18 cellular contexts compared by ENCODE assay signal in genomic region chr2:238172439-238172838, GRCh38. TPM values are rescaled to one million over a fixed set of nuclear protein-coding genes. Genes with fewer than 3 reads are reported as not detected.
A peak's percentile ranks its signal among the peaks of the same experiment; 100 is the strongest.
DNase-seq lines count a peak whose midpoint lies in the region; ATAC-seq, FAIRE-seq and TF ChIP-seq lines count a peak whose summit lies in the region.
"Had no signal": no experiment of that assay in that cellular context is flagged by ENCODE, and none has a peak within 500 bp of the region (broad histone marks: within the 10 kb centered on the region; RNA-seq: fewer than 3 reads in every experiment).

No MANE protein-coding gene starts in this region.

- intact Hi-C loops in activated CD8-positive, alpha-beta T cell treated with anti-CD3 and anti-CD28 coated beads for 36 hours (cut with micrococcal nuclease), result no loop called here
- intact Hi-C loops in CD14-positive monocyte (cut with micrococcal nuclease) (no loop called here), K562 (cut with micrococcal nuclease) (no loop called here), natural killer cell (cut with micrococcal nuclease) (no loop called here)

- no TSS peak for BruUV-seq in K562 (replicated peaks; lab: Mats Ljungman, UMichigan)

- H3K36me3 Mint-ChIP-seq in activated CD8-positive, alpha-beta T cell treated with anti-CD3 and anti-CD28 coated beads, Interleukin-2, amount 10 ng/mL, durations not matched to agents 7 days and 5 days (ENCODE audit: low read depth), result peaks cover 37% of the 10 kb centered on the region
- peaks cover 30% of the 10 kb centered on the region for H3K36me3 Mint-ChIP-seq in activated CD8-positive, alpha-beta T cell treated with anti-CD3 and anti-CD28 coated beads for 36 hours (ENCODE audit: low read depth)
- H3K36me3 Mint-ChIP-seq in CD14-positive monocyte (peaks cover 85 to 95% of the 10 kb centered on the region in 2 donors), natural killer cell (no peaks in the 10 kb centered on the region)

- DNase-seq in activated CD8-positive, alpha-beta T cell treated with anti-CD3 and anti-CD28 coated beads, Interleukin-2, amount 10 ng/mL, durations not matched to agents 7 days and 5 days, result no peak
- DNase-seq in activated CD8-positive, alpha-beta T cell treated with anti-CD3 and anti-CD28 coated beads for 36 hours, result no peak
- no peak for DNase-seq in CD14-positive monocyte (ENCODE audit: low spot score)
- DNase-seq in K562 (ENCODE audit: extremely low read depth in 1 of 4, low spot score in 3 of 4), result no peak
- no peak for DNase-seq in natural killer cell
- no peak for DNase-seq in SJCRH30
- no peak for DNase-seq in effector memory CD4-positive, alpha-beta T cell
- DNase-seq: Caco-2, DMS53, H7, NCI-H1048, NCI-H146, NCI-H2107, NCI-H345, NCI-H69 had no signal

- H3K9me1 ChIP-seq in K562 (ENCODE audit: control insufficient read depth, insufficient read depth, low read length), result peaks cover 4% of the 10 kb centered on the region

- TF ChIP-seq RAD21 in K562 (CRISPR knock-in tag; conservative IDR thresholded peaks at IDR 0.05 in 1 of 2, IDR thresholded peaks at IDR 0.05 in 1 of 2), result no peak

- in situ Hi-C loops in K562 (cut with MboI), result no loop called here

- no peaks in the 10 kb centered on the region for H3K9me3 Mint-ChIP-seq in activated CD8-positive, alpha-beta T cell treated with anti-CD3 and anti-CD28 coated beads, Interleukin-2, amount 10 ng/mL, durations not matched to agents 7 days and 5 days (ENCODE audit: insufficient read depth)
- H3K9me3 Mint-ChIP-seq in activated CD8-positive, alpha-beta T cell treated with anti-CD3 and anti-CD28 coated beads for 36 hours, result no peaks in the 10 kb centered on the region
- H3K9me3 Mint-ChIP-seq in CD14-positive monocyte, result no peaks in the 10 kb centered on the region
- no peaks in the 10 kb centered on the region for H3K9me3 Mint-ChIP-seq in natural killer cell

- CTCF ChIA-PET in activated CD8-positive, alpha-beta T cell treated with anti-CD3 and anti-CD28 coated beads, Interleukin-2, amount 10 ng/mL, durations not matched to agents 7 days and 5 days (lab: Charles Lee), result no interaction called here
- CTCF ChIA-PET in activated CD8-positive, alpha-beta T cell treated with anti-CD3 and anti-CD28 coated beads for 36 hours (lab: Charles Lee), result no interaction called here
- CTCF ChIA-PET in K562 (lab: Yijun Ruan, JAX; ENCODE audit: low intra/inter-chr PET ratio), result no interaction called here

- H4K20me1 ChIP-seq in K562 (replicated peaks; ENCODE audit: control insufficient read depth, insufficient read depth, low read length), result no peaks in the 10 kb centered on the region

- H3K4me1 ChIP-seq in K562 (replicated peaks in 1 of 2; ENCODE audit: control insufficient read depth in 2 of 2, insufficient read depth in 2 of 2, low read length in 2 of 2) (peaks cover 18 to 29% of the 10 kb centered on the region in 2 experiments), SJCRH30 (peaks cover 2% of the 10 kb centered on the region; the same call in 1 of the 2 replicates)
- no peaks in the 10 kb centered on the region for H3K4me1 ChIP-seq in effector memory CD4-positive, alpha-beta T cell (ENCODE audit: control insufficient read depth, insufficient read depth, low read length, poor library complexity, severe bottlenecking)
- H3K4me1 ChIP-seq: Caco-2 had no signal

- POLR2A ChIA-PET in activated CD8-positive, alpha-beta T cell treated with anti-CD3 and anti-CD28 coated beads, Interleukin-2, amount 10 ng/mL, durations not matched to agents 7 days and 5 days (lab: Charles Lee), result no interaction called here
- POLR2A ChIA-PET in activated CD8-positive, alpha-beta T cell treated with anti-CD3 and anti-CD28 coated beads for 36 hours (lab: Charles Lee), result no interaction called here
- POLR2A ChIA-PET in K562 (lab: Yijun Ruan, JAX), result interaction anchor here (0.5 kb wide), 1 partner anchor 14 kb away, joined by 3 read pairs; no protein-coding TSS in a partner anchor

- no peaks in the 10 kb centered on the region; the same call in 2 of the 3 replicates for H3K79me2 ChIP-seq in K562 (ENCODE audit: control insufficient read depth, insufficient read depth, low read length)

- H3K4me3 Mint-ChIP-seq in activated CD8-positive, alpha-beta T cell treated with anti-CD3 and anti-CD28 coated beads, Interleukin-2, amount 10 ng/mL, durations not matched to agents 7 days and 5 days, result no peak overlapping the region
- H3K4me3 Mint-ChIP-seq in activated CD8-positive, alpha-beta T cell treated with anti-CD3 and anti-CD28 coated beads for 36 hours, result no peak overlapping the region
- H3K4me3 Mint-ChIP-seq in CD14-positive monocyte, result no peak overlapping the region
- peak overlapping the region; percentile 67 for H3K4me3 Mint-ChIP-seq in natural killer cell

- H3K9me3 ChIP-seq in K562 (replicated peaks; ENCODE audit: control insufficient read depth, insufficient read depth, low read depth, low read length) (no peaks in the 10 kb centered on the region), SJCRH30 (replicated peaks) (no peaks in the 10 kb centered on the region)
- H3K9me3 ChIP-seq in effector memory CD4-positive, alpha-beta T cell (ENCODE audit: control insufficient read depth, low read length), result no peaks in the 10 kb centered on the region
- H3K9me3 ChIP-seq: Caco-2 had no signal

- no peak for TF ChIP-seq EP300 in K562 (IDR thresholded peaks at IDR 0.05; ENCODE audit: low read length)

- no peaks in the 10 kb centered on the region for H3K4me1 Mint-ChIP-seq in activated CD8-positive, alpha-beta T cell treated with anti-CD3 and anti-CD28 coated beads, Interleukin-2, amount 10 ng/mL, durations not matched to agents 7 days and 5 days (ENCODE audit: low read depth)
- no peaks in the 10 kb centered on the region for H3K4me1 Mint-ChIP-seq in activated CD8-positive, alpha-beta T cell treated with anti-CD3 and anti-CD28 coated beads for 36 hours (ENCODE audit: low read depth)
- peaks cover 7% of the 10 kb centered on the region for H3K4me1 Mint-ChIP-seq in CD14-positive monocyte
- H3K4me1 Mint-ChIP-seq in natural killer cell, result peaks cover 38 to 61% of the 10 kb centered on the region in 2 donors

- H3K27ac Mint-ChIP-seq in activated CD8-positive, alpha-beta T cell treated with anti-CD3 and anti-CD28 coated beads, Interleukin-2, amount 10 ng/mL, durations not matched to agents 7 days and 5 days, result peak overlapping the region; percentile 51
- no peak overlapping the region for H3K27ac Mint-ChIP-seq in activated CD8-positive, alpha-beta T cell treated with anti-CD3 and anti-CD28 coated beads for 36 hours
- H3K27ac Mint-ChIP-seq in CD14-positive monocyte, result peak overlapping the region in 4 of 7 donors; percentile 3 to 74 (median 34)
- H3K27ac Mint-ChIP-seq in natural killer cell, result peak overlapping the region; percentile 83 to 93

- H3K27ac ChIP-seq in K562 (ENCODE audit: extremely low read depth, low read depth, low read length), result no peak overlapping the region
- H3K27ac ChIP-seq in SJCRH30, result no peak overlapping the region
- H3K27ac ChIP-seq in effector memory CD4-positive, alpha-beta T cell (ENCODE audit: insufficient read depth, low read length, poor library complexity, severe bottlenecking), result no peak overlapping the region

- no peak overlapping the region for H2AFZ ChIP-seq in K562 (ENCODE audit: low read depth, low read length)

- no peak for FAIRE-seq in K562 (lab: Jason Lieb, UNC)
- FAIRE-seq: A204.1 had no signal

- H3K9ac ChIP-seq in K562 (ENCODE audit: insufficient read depth in 1 of 2, low read depth in 2 of 2, low read length in 2 of 2), result no peak overlapping the region; a peak in 1 of 4 replicates

- no peak for TF ChIP-seq CTCF in activated CD8-positive, alpha-beta T cell treated with anti-CD3 and anti-CD28 coated beads for 36 hours (IDR thresholded peaks at IDR 0.05)
- TF ChIP-seq CTCF in CD14-positive monocyte (IDR thresholded peaks at IDR 0.05) (no peak), K562 (IDR thresholded peaks at IDR 0.05 in 2 of 3, conservative IDR thresholded peaks at IDR 0.05 in 1 of 3; ENCODE audit: insufficient read depth in 2 of 3, low read depth in 1 of 3, low read length in 3 of 3) (no peak), natural killer cell (IDR thresholded peaks at IDR 0.05) (no peak)

- 95% methylated on average over 8 of the region's 14 CpGs for WGBS in K562 (ENCODE audit: insufficient coverage, low coverage, missing lambda C conversion rate)

- no peaks in the 10 kb centered on the region for H3K27me3 Mint-ChIP-seq in activated CD8-positive, alpha-beta T cell treated with anti-CD3 and anti-CD28 coated beads, Interleukin-2, amount 10 ng/mL, durations not matched to agents 7 days and 5 days (ENCODE audit: low read depth)
- H3K27me3 Mint-ChIP-seq in activated CD8-positive, alpha-beta T cell treated with anti-CD3 and anti-CD28 coated beads for 36 hours, result no peaks in the 10 kb centered on the region
- peaks cover 0 to 3% (median 1%) of the 10 kb centered on the region in 3 donors for H3K27me3 Mint-ChIP-seq in CD14-positive monocyte (ENCODE audit: low read depth in 3 of 3)
- no peaks in the 10 kb centered on the region for H3K27me3 Mint-ChIP-seq in natural killer cell (ENCODE audit: low read depth in 2 of 2)

- peaks cover 65% of the 10 kb centered on the region for H3K36me3 ChIP-seq in K562 (ENCODE audit: control insufficient read depth, insufficient read depth, low read length)
- peaks cover 76% of the 10 kb centered on the region for H3K36me3 ChIP-seq in SJCRH30
- peaks cover 60% of the 10 kb centered on the region for H3K36me3 ChIP-seq in effector memory CD4-positive, alpha-beta T cell (ENCODE audit: control insufficient read depth, insufficient read depth, low read length)

- no peaks in the 10 kb centered on the region for H3K27me3 ChIP-seq in K562 (ENCODE audit: control insufficient read depth in 2 of 2, insufficient read depth in 2 of 2, low read length in 2 of 2)
- H3K27me3 ChIP-seq in SJCRH30, result no peaks in the 10 kb centered on the region
- no peaks in the 10 kb centered on the region for H3K27me3 ChIP-seq in effector memory CD4-positive, alpha-beta T cell (replicated peaks; ENCODE audit: control insufficient read depth, insufficient read depth, low read length, poor library complexity, severe bottlenecking)

- H3K4me3 ChIP-seq in K562, result no peak overlapping the region
- H3K4me3 ChIP-seq in SJCRH30, result no peak overlapping the region
- no peak overlapping the region for H3K4me3 ChIP-seq in effector memory CD4-positive, alpha-beta T cell (ENCODE audit: insufficient read depth, low read depth, low read length, poor library complexity, severe bottlenecking)

- ATAC-seq in activated CD8-positive, alpha-beta T cell treated with anti-CD3 and anti-CD28 coated beads, Interleukin-2, amount 10 ng/mL, durations not matched to agents 7 days and 5 days, result no peak
- no peak for ATAC-seq in activated CD8-positive, alpha-beta T cell treated with anti-CD3 and anti-CD28 coated beads for 36 hours
- ATAC-seq in K562, result no peak
- ATAC-seq in natural killer cell, result no peak
- ATAC-seq in HG02763 (IDR thresholded peaks at IDR 0.05; ENCODE audit: unreplicated experiment), result no peak
- ATAC-seq: Right ventricle myocardium inferior had no signal

- H3K4me2 ChIP-seq in K562 (ENCODE audit: insufficient read depth, low read length), result no peak overlapping the region

- TF ChIP-seq POLR2A in K562 (conservative IDR thresholded peaks at IDR 0.05), result no peak

RNA-seq across cellular contexts. Expression of gene ERFE, which starts 13.7 kb away (rescaled TPM):
- total RNA-seq in activated CD8-positive, alpha-beta T cell treated with anti-CD3 and anti-CD28 coated beads, Interleukin-2, amount 10 ng/mL, durations not matched to agents 7 days and 5 days, result under 1 TPM; 0.37 to 0.50 TPM
- 1 to 10 TPM in 1 of 2 experiments, under 1 TPM in 1; 0.99 to 1.0 TPM for total RNA-seq in activated CD8-positive, alpha-beta T cell treated with anti-CD3 and anti-CD28 coated beads for 36 hours
- polyA plus RNA-seq in CD14-positive monocyte, result not detected
- total RNA-seq in K562 (2011; cell fraction: chromatin; rRNA removed; ENCODE audit: low replicate concordance), result 6.9 and 19.3 TPM in 2 replicates
- 14.7 and 17.0 TPM in 2 replicates for total RNA-seq in K562 (2011; cell fraction: nucleolus; rRNA removed)
- total RNA-seq in K562 (2011; cell fraction: nucleoplasm; rRNA removed), result 9.9 and 10.2 TPM in 2 replicates
- 4.1 and 5.8 TPM in 2 replicates for total RNA-seq in K562 (2014; rRNA removed)
- total RNA-seq in K562 (2014; rRNA removed; fragmentation: Illumina TruSeq; extraction: Trizol), result 2.5 and 3.7 TPM in 2 replicates
- total RNA-seq in K562 (2015; rRNA removed; fragmentation: Illumina TruSeq; extraction: Trizol), result 1.0 and 1.1 TPM in 2 replicates
- total RNA-seq in K562 (2021), result 6.5 and 6.7 TPM in 2 replicates
- 2.5 and 3.1 TPM in 2 replicates for polyA plus RNA-seq in K562 (2011; rRNA removed)
- polyA plus RNA-seq in K562 (2011; cell fraction: cytosol; rRNA removed), result 2.4 and 5.0 TPM in 2 replicates
- 7.7 and 15.1 TPM in 2 replicates for polyA plus RNA-seq in K562 (2011; cell fraction: nucleus; rRNA removed)
- 2.7 and 20.8 TPM in 2 replicates for polyA plus RNA-seq in K562 (2012)
- polyA plus RNA-seq in K562 (2014; fragmentation: Illumina TruSeq; extraction: Trizol), result 5.2 and 5.4 TPM in 2 replicates
- polyA plus RNA-seq in K562 (2014; fragmentation: Nextera tagmentation; extraction: Ambion mirVana), result 1 to 10 TPM in 1 of 2 experiments, under 1 TPM in 1; 0.55 to 1.1 TPM
- 7.1 and 8.2 TPM in 2 replicates for polyA plus RNA-seq in K562 (2014; rRNA removed)
- 0.18 and 0.35 TPM in 2 replicates for polyA minus RNA-seq in K562 (2011; rRNA and poly(A)+ RNA removed)
- 1.0 TPM in 1 of 2 replicates, not detected in the other for polyA minus RNA-seq in K562 (2011; cell fraction: cytosol; rRNA and poly(A)+ RNA removed)
- polyA minus RNA-seq in K562 (2011; cell fraction: nucleus; rRNA and poly(A)+ RNA removed), result 1.9 and 3.0 TPM in 2 replicates
- 1 to 10 TPM in 2 of 3 donors, under 1 TPM in 1; 0.33 to 4.8 (median 4.3) TPM for total RNA-seq in natural killer cell
- 10.4 and 10.5 TPM in 2 replicates for total RNA-seq in SJCRH30 (2014; rRNA removed; shearing (Covaris generic))

RNA-seq across cellular contexts. Expression of gene ILKAP, which starts 31.1 kb away (rescaled TPM):
- 10 to 100 TPM; 58.3 to 62.7 TPM for total RNA-seq in activated CD8-positive, alpha-beta T cell treated with anti-CD3 and anti-CD28 coated beads, Interleukin-2, amount 10 ng/mL, durations not matched to agents 7 days and 5 days
- total RNA-seq in activated CD8-positive, alpha-beta T cell treated with anti-CD3 and anti-CD28 coated beads for 36 hours, result 10 to 100 TPM; 42.1 to 43.3 TPM
- polyA plus RNA-seq in CD14-positive monocyte (10 to 100 TPM; 23.2 to 29.3 TPM), K562 (2011; rRNA removed) (25.1 and 31.7 TPM in 2 replicates), K562 (2014; fragmentation: Illumina TruSeq; extraction: Trizol) (24.8 and 25.0 TPM in 2 replicates), K562 (2014; fragmentation: Nextera tagmentation; extraction: Ambion mirVana) (1 to 10 TPM; 3.1 to 5.6 TPM), K562 (2014; rRNA removed) (43.9 and 46.7 TPM in 2 replicates)
- 68.1 and 109 TPM in 2 replicates for total RNA-seq in K562 (2011; cell fraction: chromatin; rRNA removed; ENCODE audit: low replicate concordance)
- 43.0 and 45.2 TPM in 2 replicates for total RNA-seq in K562 (2011; cell fraction: nucleolus; rRNA removed)
- 64.3 and 84.1 TPM in 2 replicates for total RNA-seq in K562 (2011; cell fraction: nucleoplasm; rRNA removed)
- total RNA-seq in K562 (2014; rRNA removed) (20.6 and 25.5 TPM in 2 replicates), K562 (2014; rRNA removed; fragmentation: Illumina TruSeq; extraction: Trizol) (19.4 and 20.7 TPM in 2 replicates), K562 (2015; rRNA removed; fragmentation: Illumina TruSeq; extraction: Trizol) (17.8 and 18.8 TPM in 2 replicates), K562 (2021) (29.4 and 31.8 TPM in 2 replicates), natural killer cell (100 to 1,000 TPM; 146 to 200 (median 183) TPM)
- 17.5 and 18.4 TPM in 2 replicates for polyA plus RNA-seq in K562 (2011; cell fraction: cytosol; rRNA removed)
- polyA plus RNA-seq in K562 (2011; cell fraction: nucleus; rRNA removed), result 63.8 and 66.9 TPM in 2 replicates
- 23.4 and 24.4 TPM in 2 replicates for polyA plus RNA-seq in K562 (2012)
- polyA minus RNA-seq in K562 (2011; rRNA and poly(A)+ RNA removed), result 25.0 and 25.6 TPM in 2 replicates
- polyA minus RNA-seq in K562 (2011; cell fraction: cytosol; rRNA and poly(A)+ RNA removed), result 11.1 and 12.0 TPM in 2 replicates
- polyA minus RNA-seq in K562 (2011; cell fraction: nucleus; rRNA and poly(A)+ RNA removed), result 19.9 and 24.2 TPM in 2 replicates
- 59.8 and 71.1 TPM in 2 replicates for total RNA-seq in SJCRH30 (2014; rRNA removed; shearing (Covaris generic))

RNA-seq across cellular contexts. Expression of gene KLHL30, which starts 34.0 kb away (rescaled TPM):
- not detected for total RNA-seq in activated CD8-positive, alpha-beta T cell treated with anti-CD3 and anti-CD28 coated beads, Interleukin-2, amount 10 ng/mL, durations not matched to agents 7 days and 5 days
- not detected for total RNA-seq in activated CD8-positive, alpha-beta T cell treated with anti-CD3 and anti-CD28 coated beads for 36 hours
- polyA plus RNA-seq in CD14-positive monocyte (under 1 TPM in 1 of 2 donors, not detected in 1; 0.14 TPM), K562 (2011; rRNA removed) (0.03 TPM in 1 of 2 replicates, not detected in the other), K562 (2014; fragmentation: Illumina TruSeq; extraction: Trizol) (not detected in 2 replicates), K562 (2014; fragmentation: Nextera tagmentation; extraction: Ambion mirVana) (not detected), K562 (2014; rRNA removed) (not detected in 2 replicates)
- total RNA-seq in K562 (2011; cell fraction: chromatin; rRNA removed; ENCODE audit: low replicate concordance), result 0.21 TPM in 1 of 2 replicates, not detected in the other
- 0.53 and 0.67 TPM in 2 replicates for total RNA-seq in K562 (2011; cell fraction: nucleolus; rRNA removed)
- total RNA-seq in K562 (2011; cell fraction: nucleoplasm; rRNA removed), result 0.07 TPM in 1 of 2 replicates, not detected in the other
- total RNA-seq in K562 (2014; rRNA removed) (not detected in 2 replicates), K562 (2014; rRNA removed; fragmentation: Illumina TruSeq; extraction: Trizol) (not detected in 2 replicates), K562 (2015; rRNA removed; fragmentation: Illumina TruSeq; extraction: Trizol) (not detected in 2 replicates), K562 (2021) (0.04 TPM in 1 of 2 replicates, not detected in the other), natural killer cell (not detected)
- polyA plus RNA-seq in K562 (2011; cell fraction: cytosol; rRNA removed), result 0.09 TPM in 1 of 2 replicates, not detected in the other
- 0.07 and 0.09 TPM in 2 replicates for polyA plus RNA-seq in K562 (2011; cell fraction: nucleus; rRNA removed)
- 0.03 and 0.06 TPM in 2 replicates for polyA plus RNA-seq in K562 (2012)
- polyA minus RNA-seq in K562 (2011; rRNA and poly(A)+ RNA removed), result not detected in 2 replicates
- polyA minus RNA-seq in K562 (2011; cell fraction: cytosol; rRNA and poly(A)+ RNA removed), result not detected in 2 replicates
- 0.11 and 0.13 TPM in 2 replicates for polyA minus RNA-seq in K562 (2011; cell fraction: nucleus; rRNA and poly(A)+ RNA removed)
- 3.9 and 4.1 TPM in 2 replicates for total RNA-seq in SJCRH30 (2014; rRNA removed; shearing (Covaris generic))
